In genomic region chr1:52343982-52344381, GRCh38 we compare ENCODE assay signal across 25 cellular contexts. TPM values are rescaled to one million over a fixed set of nuclear protein-coding genes. Genes with fewer than 3 reads are reported as not detected.
A peak's percentile ranks its signal among the peaks of the same experiment; 100 is the strongest.
DNase-seq lines count a peak whose midpoint lies in the region; ATAC-seq and TF ChIP-seq lines count a peak whose summit lies in the region.
"Had no signal": no experiment of that assay in that cellular context is flagged by ENCODE, and none has a peak within 500 bp of the region (broad histone marks: within the 10 kb centered on the region; RNA-seq: fewer than 3 reads in every experiment).

No MANE protein-coding gene starts in this region.

- H3K27me3 Mint-ChIP-seq in activated naive CD4-positive, alpha-beta T cell treated with anti-CD3 and anti-CD28 coated beads, Interleukin-2, amount 10 ng/mL, durations not matched to agents 7 days and 5 days, result no peaks in the 10 kb centered on the region
- H3K27me3 Mint-ChIP-seq: CD4-positive, alpha-beta memory T cell; CD8-positive, alpha-beta memory T cell had no signal

- no peak overlapping the region for H3K4me3 ChIP-seq in right atrium auricular region
- no peak overlapping the region for H3K4me3 ChIP-seq in left lung
- no peak overlapping the region for H3K4me3 ChIP-seq in upper lobe of right lung
- H3K4me3 ChIP-seq: BLaER1, GM12878 had no signal

- H3K36me3 Mint-ChIP-seq in activated naive CD4-positive, alpha-beta T cell treated with anti-CD3 and anti-CD28 coated beads, Interleukin-2, amount 10 ng/mL, durations not matched to agents 7 days and 5 days, result no peaks in the 10 kb centered on the region
- H3K36me3 Mint-ChIP-seq: CD14-positive monocyte had no signal

- DNase-seq in right atrium auricular region (ENCODE audit: low spot score) (peak; percentile 4), Right ventricle myocardium superior (no peak), left lobe of liver (ENCODE audit: low spot score) (no peak), left lung (no peak), upper lobe of right lung (no peak), epidermal melanocyte (ENCODE audit: insufficient read length, low spot score) (no peak)
- no peak for DNase-seq in activated naive CD4-positive, alpha-beta T cell treated with anti-CD3 and anti-CD28 coated beads, Interleukin-2, amount 10 ng/mL, durations not matched to agents 7 days and 5 days
- DNase-seq: 8988T; ACHN; BE2C; C1 segment of cervical spinal cord; CD4-positive, alpha-beta memory T cell; CD4-positive, CD25-positive, alpha-beta regulatory T cell; CD8-positive, alpha-beta memory T cell; COR-L47; DMS 273 treated with DMSO at 0.1 percent for 48 hours; DMS153; DMS53; DMS79; DND-41; EL; GDM1 had no signal

- H3K27ac ChIP-seq in right atrium auricular region (no peak overlapping the region), left lung (no peak overlapping the region), upper lobe of right lung (no peak overlapping the region)
- H3K27ac ChIP-seq: BLaER1 had no signal

- H3K4me1 Mint-ChIP-seq in activated naive CD4-positive, alpha-beta T cell treated with anti-CD3 and anti-CD28 coated beads, Interleukin-2, amount 10 ng/mL, durations not matched to agents 7 days and 5 days, result no peaks in the 10 kb centered on the region
- H3K4me1 Mint-ChIP-seq: CD14-positive monocyte had no signal

- ATAC-seq in Right ventricle myocardium superior (ENCODE audit: poor library complexity) (no peak), left lobe of liver (peak; percentile 21), left lung (peak; percentile 53), upper lobe of right lung (peak; percentile 51)
- ATAC-seq: GM12878 had no signal

- H3K9me3 ChIP-seq in right atrium auricular region (no peaks in the 10 kb centered on the region), left lung (no peaks in the 10 kb centered on the region), upper lobe of right lung (no peaks in the 10 kb centered on the region)
- H3K9me3 ChIP-seq: BE2C, BLaER1 had no signal

- no peak overlapping the region for H3K27ac Mint-ChIP-seq in activated naive CD4-positive, alpha-beta T cell treated with anti-CD3 and anti-CD28 coated beads, Interleukin-2, amount 10 ng/mL, durations not matched to agents 7 days and 5 days
- H3K27ac Mint-ChIP-seq: CD14-positive monocyte had no signal

- no peaks in the 10 kb centered on the region for H3K4me1 ChIP-seq in right atrium auricular region
- H3K4me1 ChIP-seq in left lung, result peaks cover 0 to 2% of the 10 kb centered on the region in 2 donors
- no peaks in the 10 kb centered on the region for H3K4me1 ChIP-seq in upper lobe of right lung
- H3K4me1 ChIP-seq: BE2C had no signal

- CTCF ChIA-PET in activated naive CD4-positive, alpha-beta T cell treated with anti-CD3 and anti-CD28 coated beads, Interleukin-2, amount 10 ng/mL, durations not matched to agents 7 days and 5 days (lab: Charles Lee), result interaction anchor here (0.7 kb wide), 1 partner anchor 9 kb away, joined by 4 read pairs; no protein-coding TSS in a partner anchor

- H3K36me3 ChIP-seq in right atrium auricular region (peaks cover 14% of the 10 kb centered on the region), left lung (no peaks in the 10 kb centered on the region), upper lobe of right lung (peaks cover 23% of the 10 kb centered on the region)
- H3K36me3 ChIP-seq: BE2C had no signal

- no peaks in the 10 kb centered on the region for H3K9me3 Mint-ChIP-seq in activated naive CD4-positive, alpha-beta T cell treated with anti-CD3 and anti-CD28 coated beads, Interleukin-2, amount 10 ng/mL, durations not matched to agents 7 days and 5 days
- H3K9me3 Mint-ChIP-seq: CD14-positive monocyte; CD4-positive, alpha-beta memory T cell; CD4-positive, CD25-positive, alpha-beta regulatory T cell; CD8-positive, alpha-beta memory T cell had no signal

- H3K4me3 Mint-ChIP-seq in activated naive CD4-positive, alpha-beta T cell treated with anti-CD3 and anti-CD28 coated beads, Interleukin-2, amount 10 ng/mL, durations not matched to agents 7 days and 5 days, result no peak overlapping the region
- H3K4me3 Mint-ChIP-seq: CD14-positive monocyte; CD4-positive, alpha-beta memory T cell; CD4-positive, CD25-positive, alpha-beta regulatory T cell; CD8-positive, alpha-beta memory T cell had no signal

- intact Hi-C loops in Right ventricle myocardium superior (cut with DNase I) (no loop called here), left lung (cut with DNase I) (no loop called here), upper lobe of right lung (cut with DNase I) (no loop called here)

- no peaks in the 10 kb centered on the region for H3K27me3 ChIP-seq in right atrium auricular region
- no peaks in the 10 kb centered on the region for H3K27me3 ChIP-seq in left lung
- no peaks in the 10 kb centered on the region for H3K27me3 ChIP-seq in upper lobe of right lung
- H3K27me3 ChIP-seq: BE2C, BLaER1 had no signal

- TF ChIP-seq CTCF in right atrium auricular region (IDR thresholded peaks at IDR 0.05), result no peak
- TF ChIP-seq CTCF in left lung (IDR thresholded peaks at IDR 0.05), result no peak
- TF ChIP-seq CTCF in upper lobe of right lung (IDR thresholded peaks at IDR 0.05), result no peak

RNA-seq across cellular contexts. Expression of gene CC2D1B, which starts 22.0 kb away (rescaled TPM):
- 10 to 100 TPM; 11.0 to 20.6 TPM for total RNA-seq in right atrium auricular region
- total RNA-seq in Right ventricle myocardium superior, result 11.7 TPM
- 14.5 TPM for total RNA-seq in left lobe of liver
- 10 to 100 TPM; 45.1 to 49.1 TPM for total RNA-seq in left lung
- 52.5 TPM for total RNA-seq in upper lobe of right lung
